ENCODE assay signal across 22 cellular contexts in genomic region chr16:84298376-84298899, GRCh38. TPM values are rescaled to one million over a fixed set of nuclear protein-coding genes. Genes with fewer than 3 reads are reported as not detected.
"Had no signal": no experiment of that assay in that cellular context is flagged by ENCODE, and none has a peak within 500 bp of the region (broad histone marks: within the 10 kb centered on the region; RNA-seq: fewer than 3 reads in every experiment).

No MANE protein-coding gene starts in this region.

- H3K36me3 ChIP-seq: adrenal gland, right lobe of liver, thoracic aorta had no signal

- H3K79me2 ChIP-seq: hepatocyte had no signal

- H3K4me2 ChIP-seq: hepatocyte had no signal

- H3K4me3 Mint-ChIP-seq: stimulated activated effector memory CD8-positive, alpha-beta T cell treated with anti-CD3 and anti-CD28 coated beads, Interleukin-12 subunit alpha, Interleukin-12 subunit beta, amount 100 ng/mL, for 72 hours; T-helper 2 cell treated with Interferon-gamma antibody and Interleukin-4, amounts not matched to agents 5 μg/mL and 100 μg/mL, for 36 hours had no signal

- H3K9me3 Mint-ChIP-seq: activated naive CD4-positive, alpha-beta T cell treated with anti-CD3 and anti-CD28 coated beads, Interleukin-2, amount 50 U/mL, for 72 hours; stimulated activated effector memory CD8-positive, alpha-beta T cell treated with anti-CD3 and anti-CD28 coated beads, Interleukin-12 subunit alpha, Interleukin-12 subunit beta, amount 100 ng/mL, for 72 hours; T-helper 2 cell treated with Interferon-gamma antibody and Interleukin-4, amounts not matched to agents 5 μg/mL and 100 μg/mL, for 36 hours had no signal

- H3K27ac Mint-ChIP-seq: activated naive CD4-positive, alpha-beta T cell treated with anti-CD3 and anti-CD28 coated beads, Interleukin-2, amount 50 U/mL, for 72 hours; progenitor cell of endocrine pancreas; stimulated activated effector memory CD8-positive, alpha-beta T cell treated with anti-CD3 and anti-CD28 coated beads, Interleukin-12 subunit alpha, Interleukin-12 subunit beta, amount 100 ng/mL, for 72 hours; T-helper 2 cell treated with Interferon-gamma antibody and Interleukin-4, amounts not matched to agents 5 μg/mL and 100 μg/mL, for 36 hours had no signal

- H3K27ac ChIP-seq: hepatocyte, right lobe of liver, thoracic aorta had no signal

- DNase-seq: activated CD4-positive, alpha-beta T cell treated with anti-CD3 and anti-CD28 coated beads, Interleukin-2, amount 50 U/mL, for 48 hours; activated gamma-delta T cell treated with Interleukin-2 at 50 U/mL for 16 hours; adrenal gland; cerebellar nuclear complex; effector CD4-positive, alpha-beta T cell; left cardiac atrium; right lobe of liver; stimulated activated CD4-positive, alpha-beta T cell treated with anti-CD3 and anti-CD28 coated beads, Interleukin-4, amount 100 ng/mL, for 24 hours had no signal

- H3K4me1 ChIP-seq: right lobe of liver had no signal

- H3K4me3 ChIP-seq: adrenal gland, hepatocyte, right lobe of liver, thoracic aorta had no signal

- H3K27me3 ChIP-seq: adrenal gland, right lobe of liver had no signal

- H3K36me3 Mint-ChIP-seq: activated naive CD4-positive, alpha-beta T cell treated with anti-CD3 and anti-CD28 coated beads, Interleukin-2, amount 50 U/mL, for 72 hours; stimulated activated effector memory CD8-positive, alpha-beta T cell treated with anti-CD3 and anti-CD28 coated beads, Interleukin-12 subunit alpha, Interleukin-12 subunit beta, amount 100 ng/mL, for 72 hours had no signal

- H2AFZ ChIP-seq: hepatocyte had no signal

- H3K9me3 ChIP-seq: adrenal gland, right lobe of liver, thoracic aorta had no signal

- ATAC-seq: activated naive CD4-positive, alpha-beta T cell treated with anti-CD3 and anti-CD28 coated beads, Interleukin-2, amount 50 U/mL, for 72 hours; esophagus mucosa; left cardiac atrium; right lobe of liver; stimulated activated effector memory CD8-positive, alpha-beta T cell treated with anti-CD3 and anti-CD28 coated beads, Interleukin-12 subunit alpha, Interleukin-12 subunit beta, amount 100 ng/mL, for 72 hours had no signal

RNA-seq across cellular contexts. Expression of gene WFDC1, which starts 3.8 kb away (rescaled TPM):
- total RNA-seq: activated naive CD4-positive, alpha-beta T cell treated with anti-CD3 and anti-CD28 coated beads, Interleukin-2, amount 50 U/mL, for 72 hours; bronchial epithelial cell; glomerular endothelial cell; osteoblast had no signal
- polyA plus RNA-seq: neural cell had no signal

RNA-seq across cellular contexts. Expression of gene KCNG4, which starts 58.6 kb away (rescaled TPM):
- total RNA-seq: activated naive CD4-positive, alpha-beta T cell treated with anti-CD3 and anti-CD28 coated beads, Interleukin-2, amount 50 U/mL, for 72 hours; bronchial epithelial cell; esophagus mucosa; glomerular endothelial cell; hepatocyte; left cardiac atrium; lower leg skin; mesenteric fat pad; osteoblast; progenitor cell of endocrine pancreas; right lobe of liver; thoracic aorta; ureter had no signal
- polyA plus RNA-seq: hepatocyte, neural cell had no signal
